In the genomic region with DNA sequence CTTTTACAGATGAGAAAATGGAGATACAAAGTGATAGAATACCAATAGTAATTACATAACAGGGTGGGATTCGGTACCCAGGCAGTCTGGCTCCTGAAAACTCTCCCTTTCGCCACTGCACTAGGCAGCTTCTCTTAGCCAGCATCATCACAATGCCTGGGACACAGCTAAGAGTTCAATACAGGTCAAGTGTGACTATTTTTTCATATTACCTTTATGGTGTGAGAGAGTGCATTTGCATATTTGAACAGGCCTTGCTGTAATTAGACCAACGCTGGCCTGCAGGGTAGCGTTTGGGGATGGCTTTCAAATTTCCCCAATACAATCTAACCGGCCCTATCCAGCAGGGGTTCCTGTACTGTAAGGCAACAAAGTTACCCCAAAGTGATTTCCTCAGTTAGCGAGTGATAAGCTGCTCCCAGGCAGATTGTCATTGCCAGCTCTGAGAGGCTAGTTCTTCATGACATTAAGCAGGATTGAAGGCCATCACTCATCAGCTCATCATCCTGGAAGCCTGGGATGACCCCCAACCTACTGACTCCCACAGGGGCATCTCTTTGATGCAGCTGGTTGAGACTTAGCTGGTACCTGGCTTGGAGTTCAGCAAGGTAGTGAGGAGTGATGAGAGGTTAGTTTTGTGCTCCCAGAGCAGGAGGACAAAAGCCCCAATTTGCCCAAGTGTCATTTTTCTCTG, we compare ENCODE assay signal across 24 cellular contexts.
"Had no signal": no experiment of that assay in that cellular context is flagged by ENCODE, and none has a peak within 500 bp of the region (broad histone marks: within the 10 kb centered on the region; RNA-seq: fewer than 3 reads in every experiment).

No MANE protein-coding gene starts in this region.

- H3K36me3 Mint-ChIP-seq: memory B cell; naive thymus-derived CD4-positive, alpha-beta T cell; neural progenitor cell had no signal

- H3K4me3 ChIP-seq: coronary artery, esophagus muscularis mucosa, gastroesophageal sphincter, heart right ventricle, lung, neural progenitor cell, prostate gland, sigmoid colon, suprapubic skin, transverse colon, upper lobe of right lung, uterus had no signal

- DNase-seq: dermis blood vessel endothelial cell; effector memory CD4-positive, alpha-beta T cell; foreskin keratinocyte; heart right ventricle; hippocampal formation; left colon; midbrain; naive thymus-derived CD4-positive, alpha-beta T cell; right cardiac atrium; sigmoid colon; stimulated activated naive CD4-positive, alpha-beta T cell; stimulated activated naive CD8-positive, alpha-beta T cell treated with anti-CD3 and anti-CD28 coated beads, Interleukin-15, amount 100 ng/mL, for 72 hours; transverse colon; upper lobe of right lung; uterus had no signal

- H3K4me1 ChIP-seq: foreskin keratinocyte, gastroesophageal sphincter, prostate gland, sigmoid colon, suprapubic skin, transverse colon, upper lobe of right lung, uterus had no signal

- H3K27ac Mint-ChIP-seq: memory B cell; naive thymus-derived CD4-positive, alpha-beta T cell; stimulated activated naive CD8-positive, alpha-beta T cell treated with anti-CD3 and anti-CD28 coated beads, Interleukin-15, amount 100 ng/mL, for 72 hours had no signal

- H3K36me3 ChIP-seq: esophagus muscularis mucosa, gastroesophageal sphincter, heart right ventricle, neural progenitor cell, prostate gland, sigmoid colon, suprapubic skin, transverse colon, upper lobe of right lung, uterus had no signal

- H3K27me3 ChIP-seq: esophagus muscularis mucosa, foreskin keratinocyte, gastroesophageal sphincter, heart right ventricle, neural progenitor cell, sigmoid colon, suprapubic skin, transverse colon, upper lobe of right lung, uterus had no signal

- H3K27ac ChIP-seq: coronary artery, esophagus muscularis mucosa, foreskin keratinocyte, gastroesophageal sphincter, heart right ventricle, neural progenitor cell, prostate gland, sigmoid colon, suprapubic skin, transverse colon, upper lobe of right lung, uterus had no signal

- H3K9me3 ChIP-seq: esophagus muscularis mucosa, gastroesophageal sphincter, heart right ventricle, prostate gland, sigmoid colon, suprapubic skin, transverse colon, upper lobe of right lung, uterus had no signal

- H3K4me1 Mint-ChIP-seq: memory B cell; naive thymus-derived CD4-positive, alpha-beta T cell; stimulated activated naive CD8-positive, alpha-beta T cell treated with anti-CD3 and anti-CD28 coated beads, Interleukin-15, amount 100 ng/mL, for 72 hours had no signal

- H3K27me3 Mint-ChIP-seq: memory B cell; naive thymus-derived CD4-positive, alpha-beta T cell; stimulated activated naive CD8-positive, alpha-beta T cell treated with anti-CD3 and anti-CD28 coated beads, Interleukin-15, amount 100 ng/mL, for 72 hours had no signal

- ATAC-seq: foreskin keratinocyte; gastroesophageal sphincter; left colon; naive thymus-derived CD4-positive, alpha-beta T cell; stimulated activated naive CD8-positive, alpha-beta T cell treated with anti-CD3 and anti-CD28 coated beads, Interleukin-15, amount 100 ng/mL, for 72 hours; upper lobe of right lung had no signal

- H3K4me3 Mint-ChIP-seq: memory B cell; naive thymus-derived CD4-positive, alpha-beta T cell; nephron; neural progenitor cell; stimulated activated naive CD8-positive, alpha-beta T cell treated with anti-CD3 and anti-CD28 coated beads, Interleukin-15, amount 100 ng/mL, for 72 hours had no signal

- H3K9me3 Mint-ChIP-seq: nephron, neural progenitor cell had no signal
